In genomic region chr2:222887124-222887523, GRCh38 we compare ENCODE assay signal across 24 cellular contexts. TPM values are rescaled to one million over a fixed set of nuclear protein-coding genes. Genes with fewer than 3 reads are reported as not detected.
DNase-seq lines count a peak whose midpoint lies in the region; FAIRE-seq and TF ChIP-seq lines count a peak whose summit lies in the region.
"Had no signal": no experiment of that assay in that cellular context is flagged by ENCODE, and none has a peak within 500 bp of the region (broad histone marks: within the 10 kb centered on the region; RNA-seq: fewer than 3 reads in every experiment).

No MANE protein-coding gene starts in this region.

- peak; percentile 66 for TF ChIP-seq EP300 in neural cell (conservative IDR thresholded peaks at IDR 0.05; ENCODE audit: poor library complexity, severe bottlenecking)

- no peak overlapping the region for H3K4me3 Mint-ChIP-seq in HFFc6
- H3K4me3 Mint-ChIP-seq: activated CD4-positive, alpha-beta T cell treated with anti-CD3 and anti-CD28 coated beads, Interleukin-2, amount 10 ng/mL, durations not matched to agents 7 days and 5 days; activated T-cell treated with anti-CD3 and anti-CD28 coated beads, Interleukin-2, amount 50 U/mL, for 72 hours; mesothelial cell of epicardium; naive thymus-derived CD4-positive, alpha-beta T cell had no signal

- no peak for TF ChIP-seq RAD21 in neural cell (conservative IDR thresholded peaks at IDR 0.05)

- no peaks in the 10 kb centered on the region for H3K9me3 Mint-ChIP-seq in HFFc6
- H3K9me3 Mint-ChIP-seq: activated CD4-positive, alpha-beta T cell treated with anti-CD3 and anti-CD28 coated beads, Interleukin-2, amount 10 ng/mL, durations not matched to agents 7 days and 5 days; activated T-cell treated with anti-CD3 and anti-CD28 coated beads, Interleukin-2, amount 50 U/mL, for 72 hours; mesothelial cell of epicardium had no signal

- intact Hi-C loops in PC-9 (cut with micrococcal nuclease; ENCODE audit: unreplicated experiment) = no loop called here

- peaks cover 72% of the 10 kb centered on the region for H3K4me1 Mint-ChIP-seq in HFFc6 (ENCODE audit: low read depth)
- H3K4me1 Mint-ChIP-seq: activated CD4-positive, alpha-beta T cell treated with anti-CD3 and anti-CD28 coated beads, Interleukin-2, amount 10 ng/mL, durations not matched to agents 7 days and 5 days had no signal

- H3K79me2 ChIP-seq in neural cell (replicated peaks; ENCODE audit: insufficient read depth, low read length) = peaks cover 84% of the 10 kb centered on the region
- H3K79me2 ChIP-seq in PC-9 (ENCODE audit: low read depth) = peaks cover 99% of the 10 kb centered on the region

- POLR2A ChIA-PET in PC-9 (lab: Charles Lee; ENCODE audit: unreplicated experiment) = interaction anchor here (0.6 kb wide), 1 partner anchor 681 kb away, joined by 4 read pairs; no protein-coding TSS in a partner anchor

- H2AFZ ChIP-seq in neural cell (ENCODE audit: low read depth, low read length) (no peak overlapping the region), PC-9 (no peak overlapping the region)

- BruUV-seq in PC-9 (replicated peaks; lab: Mats Ljungman, UMichigan) = no TSS peak

- no peak for DNase-seq in GM12892 (ENCODE audit: insufficient read length)
- no peak for DNase-seq in HFFc6
- DNase-seq in epithelial cell of prostate (ENCODE audit: low read depth, low spot score) = peak; percentile 56
- DNase-seq in NCI-H2081 treated with DMSO at 0.1 percent for 48 hours (lab: John Stamatoyannopoulos, UW) = no peak
- no peak for DNase-seq in mucosa of gallbladder (ENCODE audit: low spot score)
- no peak for DNase-seq in PC-9
- DNase-seq: activated CD4-positive, alpha-beta T cell treated with anti-CD3 and anti-CD28 coated beads, Interleukin-2, amount 10 ng/mL, durations not matched to agents 7 days and 5 days; activated T-cell treated with anti-CD3 and anti-CD28 coated beads, Interleukin-2, amount 50 U/mL, for 72 hours; amniotic stem cell; islet precursor cell; naive thymus-derived CD4-positive, alpha-beta T cell; NCI-H1436; NCI-H2081; NCI-H226; NCI-H69; nucleus accumbens; Peyer's patch; stimulated activated CD4-positive, alpha-beta T cell treated with anti-CD3 and anti-CD28 coated beads, Interleukin-4, amount 100 ng/mL, for 24 hours; T1000 had no signal

- TF ChIP-seq CTCF in HFFc6 (IDR thresholded peaks at IDR 0.05) = no peak
- TF ChIP-seq CTCF in neural cell (IDR thresholded peaks at IDR 0.05; ENCODE audit: poor library complexity, severe bottlenecking) = no peak
- no peak for TF ChIP-seq CTCF in PC-9 (conservative IDR thresholded peaks at IDR 0.05)

- no peaks in the 10 kb centered on the region for H3K9me3 ChIP-seq in neural cell (ENCODE audit: low read length)
- no peaks in the 10 kb centered on the region for H3K9me3 ChIP-seq in PC-9 (ENCODE audit: insufficient read depth, low read depth)
- H3K9me3 ChIP-seq: Peyer's patch, prostate gland, tibial nerve had no signal

- H3K4me1 ChIP-seq in PC-9 (replicated peaks; ENCODE audit: insufficient read depth) = peaks cover 59% of the 10 kb centered on the region

- no peak overlapping the region for H3K9ac ChIP-seq in neural cell (ENCODE audit: low read length)
- H3K9ac ChIP-seq: BLaER1 treated with 17β-estradiol and CSF1 and Interleukin-3, amounts not matched to agents 10 nM and 100 nM had no signal

- CTCF ChIA-PET in PC-9 (lab: Charles Lee) = interaction anchor here (0.6 kb wide), 1 partner anchor 523 kb away, joined by 10 read pairs; no protein-coding TSS in a partner anchor

- H3K36me3 ChIP-seq in neural cell (ENCODE audit: insufficient read depth, low read length) (no peaks in the 10 kb centered on the region), PC-9 (ENCODE audit: low read depth) (peaks cover 49% of the 10 kb centered on the region)
- H3K36me3 ChIP-seq: Peyer's patch, prostate gland, tibial nerve had no signal

- H4K20me1 ChIP-seq in neural cell (ENCODE audit: insufficient read depth) = no peaks in the 10 kb centered on the region
- H4K20me1 ChIP-seq in PC-9 (ENCODE audit: insufficient read depth) = peaks cover 95% of the 10 kb centered on the region

- no peaks in the 10 kb centered on the region for H3F3A ChIP-seq in neural cell (ENCODE audit: insufficient read depth, low read length, poor library complexity, severe bottlenecking)
- H3F3A ChIP-seq in PC-9 (ENCODE audit: insufficient read depth, low read depth) = peaks cover 83% of the 10 kb centered on the region

- FAIRE-seq in GM12892 (lab: Jason Lieb, UNC) = peak; percentile 42

- H3K36me3 Mint-ChIP-seq in HFFc6 (ENCODE audit: low read depth) = peaks cover 12% of the 10 kb centered on the region

- H3K27ac Mint-ChIP-seq in HFFc6 = peak overlapping the region; percentile 32; the same call in 1 of the 2 replicates
- H3K27ac Mint-ChIP-seq: activated CD4-positive, alpha-beta T cell treated with anti-CD3 and anti-CD28 coated beads, Interleukin-2, amount 10 ng/mL, durations not matched to agents 7 days and 5 days; activated T-cell treated with anti-CD3 and anti-CD28 coated beads, Interleukin-2, amount 50 U/mL, for 72 hours; mesothelial cell of epicardium; naive thymus-derived CD4-positive, alpha-beta T cell had no signal

- no peak overlapping the region for H3K4me3 ChIP-seq in neural cell (ENCODE audit: low read length)
- H3K4me3 ChIP-seq in PC-9 = no peak overlapping the region
- H3K4me3 ChIP-seq: BLaER1 treated with 17β-estradiol and CSF1 and Interleukin-3, amounts not matched to agents 10 nM and 100 nM; Peyer's patch; prostate gland; tibial nerve had no signal

- H3K27ac ChIP-seq in epithelial cell of prostate (peak overlapping the region; percentile 32), neural cell (ENCODE audit: low read length) (no peak overlapping the region), PC-9 (no peak overlapping the region)
- H3K27ac ChIP-seq: BLaER1 treated with 17β-estradiol and CSF1 and Interleukin-3, amounts not matched to agents 10 nM and 100 nM; Peyer's patch; prostate gland; tibial nerve had no signal

- H3K4me2 ChIP-seq in neural cell (ENCODE audit: low read length) (no peak overlapping the region), PC-9 (no peak overlapping the region)
- H3K4me2 ChIP-seq: BLaER1 treated with 17β-estradiol and CSF1 and Interleukin-3, amounts not matched to agents 10 nM and 100 nM had no signal

- no peaks in the 10 kb centered on the region for H3K9me2 ChIP-seq in neural cell (ENCODE audit: insufficient read depth, low read length)
- H3K9me2 ChIP-seq in PC-9 (ENCODE audit: insufficient read depth) = no peaks in the 10 kb centered on the region

- H3K27me3 ChIP-seq in neural cell (ENCODE audit: insufficient read depth, low read depth, low read length) = no peaks in the 10 kb centered on the region
- no peaks in the 10 kb centered on the region for H3K27me3 ChIP-seq in PC-9 (ENCODE audit: insufficient read depth, low read depth)
- H3K27me3 ChIP-seq: BLaER1 treated with 17β-estradiol and CSF1 and Interleukin-3, amounts not matched to agents 10 nM and 100 nM; Peyer's patch; tibial nerve had no signal

- no peak for TF ChIP-seq POLR2A in GM12892 (IDR thresholded peaks at IDR 0.05; ENCODE audit: low read depth, low read length)

- H3K27me3 Mint-ChIP-seq in HFFc6 (ENCODE audit: insufficient read depth) = no peaks in the 10 kb centered on the region
- H3K27me3 Mint-ChIP-seq: activated CD4-positive, alpha-beta T cell treated with anti-CD3 and anti-CD28 coated beads, Interleukin-2, amount 10 ng/mL, durations not matched to agents 7 days and 5 days; naive thymus-derived CD4-positive, alpha-beta T cell had no signal

TF ChIP-seq in neural cell, 6 proteins besides CTCF, POLR2A, EP300 and RAD21:
- peak; percentile 41 for TF ChIP-seq POLR2AphosphoS5 (IDR thresholded peaks at IDR 0.05)
- TF ChIP-seq REST (IDR thresholded peaks at IDR 0.05; ENCODE audit: borderline replicate concordance) = no peak
TF ChIP-seq in neural cell: peak in this region for 1.

RNA-seq across cellular contexts. Expression of gene ACSL3, which starts 26.3 kb away (rescaled TPM):
- 26.6 TPM for polyA plus RNA-seq in GM12892 (2012; ENCODE audit: missing spikeins)
- total RNA-seq in HFFc6 (2021; fragmentation: NEBNext Ultra II Directional; extraction: Animal tissue kit (Norgen Biotek cat#: 25700)) = 100 to 1,000 TPM in 1 of 6 experiments, 10 to 100 TPM in 5; 64.5 to 119 (median 87.8) TPM
- polyA plus RNA-seq in neural cell = 117 and 119 TPM in 2 replicates
- 230 and 268 TPM in 2 replicates for polyA minus RNA-seq in neural cell
- total RNA-seq in mucosa of gallbladder (68.5 TPM), PC-9 (2021) (300 and 446 TPM in 2 replicates)
